26 cellular contexts compared by ENCODE assay signal in genomic region chr1:25067852-25068251, GRCh38.
"Had no signal": no experiment of that assay in that cellular context is flagged by ENCODE, and none has a peak within 500 bp of the region (broad histone marks: within the 10 kb centered on the region; RNA-seq: fewer than 3 reads in every experiment).

No MANE protein-coding gene starts in this region.

- H3K27ac Mint-ChIP-seq: activated B cell treated with CpG ODN at 0.5 μM for 24 hours; activated CD8-positive, alpha-beta T cell treated with anti-CD3 and anti-CD28 coated beads, Interleukin-2, amount 10 ng/mL, durations not matched to agents 7 days and 5 days; activated naive CD8-positive, alpha-beta T cell; T-helper 1 cell treated with Interleukin-12 subunit alpha and Interleukin-12 subunit beta and Interleukin-4 antibody, amounts not matched to agents 30 μg/mL and 1 μg/mL, for 36 hours had no signal

- ATAC-seq: activated CD8-positive, alpha-beta T cell treated with anti-CD3 and anti-CD28 coated beads, Interleukin-2, amount 10 ng/mL, durations not matched to agents 7 days and 5 days; Panc1; Right ventricle myocardium inferior; SK-N-SH treated with all-trans-retinoic acid at 6 μM for 48 hours had no signal

- H3K4me3 ChIP-seq: SJCRH30 had no signal

- H3K9me3 Mint-ChIP-seq: activated B cell treated with CpG ODN at 0.5 μM for 24 hours; central memory CD8-positive, alpha-beta T cell; T-helper 1 cell treated with Interleukin-12 subunit alpha and Interleukin-12 subunit beta and Interleukin-4 antibody, amounts not matched to agents 30 μg/mL and 1 μg/mL, for 36 hours had no signal

- H3K4me3 Mint-ChIP-seq: activated B cell treated with CpG ODN at 0.5 μM for 24 hours; activated CD8-positive, alpha-beta T cell treated with anti-CD3 and anti-CD28 coated beads, Interleukin-2, amount 10 ng/mL, durations not matched to agents 7 days and 5 days; activated naive CD8-positive, alpha-beta T cell; brain; central memory CD8-positive, alpha-beta T cell; T-helper 1 cell treated with Interleukin-12 subunit alpha and Interleukin-12 subunit beta and Interleukin-4 antibody, amounts not matched to agents 30 μg/mL and 1 μg/mL, for 36 hours had no signal

- H3K27me3 Mint-ChIP-seq: activated B cell treated with CpG ODN at 0.5 μM for 24 hours; activated naive CD8-positive, alpha-beta T cell; central memory CD8-positive, alpha-beta T cell had no signal

- H3K36me3 ChIP-seq: SJCRH30 had no signal

- H3K36me3 Mint-ChIP-seq: activated naive CD8-positive, alpha-beta T cell; brain had no signal

- FAIRE-seq: astrocyte had no signal

- H3K27ac ChIP-seq: SJCRH30 had no signal

- DNase-seq: activated B cell treated with CpG ODN at 0.5 μM for 24 hours; activated CD8-positive, alpha-beta memory T cell treated with anti-CD3 and anti-CD28 coated beads, Interleukin-2, amount 50 U/mL, for 48 hours; activated CD8-positive, alpha-beta T cell treated with anti-CD3 and anti-CD28 coated beads, Interleukin-2, amount 10 ng/mL, durations not matched to agents 7 days and 5 days; activated effector memory CD4-positive, alpha-beta T cell treated with Interleukin-2 at 50 U/mL for 16 hours; activated naive CD4-positive, alpha-beta T cell treated with Interleukin-2 at 50 U/mL for 16 hours; activated T-cell treated with anti-CD3 and anti-CD28 coated beads, Interleukin-2, amount 50 U/mL, for 1 hour; amygdala; Kasumi-1; KBM-7; NCI-H1048; NCI-H1930; NCI-H2107; NCI-H510A; NCI-H82; OCI-M1; RPMI8226; SJCRH30; SW 1271 had no signal

- H3K4me1 ChIP-seq: SJCRH30 had no signal

- H3K9me3 ChIP-seq: SJCRH30 had no signal
